In the genomic region with DNA sequence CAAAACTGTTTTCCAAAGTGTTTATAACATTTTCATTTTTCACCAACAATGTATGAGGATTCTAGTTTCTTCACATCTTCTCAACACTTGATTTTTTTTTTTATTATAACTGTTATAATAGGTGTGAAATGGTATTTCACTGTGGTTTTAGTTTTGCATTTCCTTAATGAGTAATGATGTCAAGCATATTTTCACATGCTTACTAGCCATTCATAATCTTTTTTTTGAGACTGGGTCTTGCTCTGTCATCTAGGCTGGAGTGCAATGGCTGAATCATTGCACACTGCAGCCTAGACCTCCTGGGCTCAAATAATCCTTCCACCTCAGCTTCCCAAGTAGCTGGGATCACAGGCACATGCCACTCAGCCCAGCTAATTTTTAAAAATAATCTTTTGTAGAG, we compare ENCODE assay signal across 25 cellular contexts.
"Had no signal": no experiment of that assay in that cellular context is flagged by ENCODE, and none has a peak within 500 bp of the region (broad histone marks: within the 10 kb centered on the region; RNA-seq: fewer than 3 reads in every experiment).

No MANE protein-coding gene starts in this region.

- ATAC-seq: K562 had no signal

- H3K4me3 Mint-ChIP-seq: IgD-negative memory B cell had no signal

- H3K9me3 ChIP-seq: SJSA1 had no signal

- H3K9ac ChIP-seq: KMS-11 had no signal

- H3K4me1 ChIP-seq: SJSA1 had no signal

- H3K27me3 Mint-ChIP-seq: IgD-negative memory B cell had no signal

- H3K27ac Mint-ChIP-seq: IgD-negative memory B cell had no signal

- FAIRE-seq: HTR-8/SVneo, K562, RCC 7860 had no signal

- H3K36me3 ChIP-seq: SJSA1 had no signal

- DNase-seq: Kasumi-1, MM.1S, NCI-H1092 treated with DMSO at 0.1 percent for 48 hours, NCI-H1436, NCI-H187, NCI-H2029, NCI-H2081 treated with DMSO at 0.1 percent for 48 hours, NCI-H2171, NCI-H226, NCI-H446, NCI-H510A, NCI-H524 treated with DMSO at 0.1 percent for 48 hours, NCI-H69, NCI-H774, Right ventricle myocardium superior, RPMI8226, SIG-M5 had no signal

- H3K4me3 ChIP-seq: K562, SJSA1, SK-N-MC had no signal

- H3K27me3 ChIP-seq: SJSA1 had no signal

- H3K4me2 ChIP-seq: KMS-11 had no signal

- H3K27ac ChIP-seq: HL-60, KMS-11, SJSA1, SK-N-MC had no signal
